In genomic region chr5:52800394-52801213, GRCh38 we compare ENCODE assay signal across 8 cellular contexts. TPM values are rescaled to one million over a fixed set of nuclear protein-coding genes. Genes with fewer than 3 reads are reported as not detected.
DNase-seq lines count a peak whose midpoint lies in the region; ATAC-seq and TF ChIP-seq lines count a peak whose summit lies in the region.

No MANE protein-coding gene starts in this region.

- peak overlapping the region; percentile 71 for H3K27ac Mint-ChIP-seq in Calu3 (ENCODE audit: unreplicated experiment)

- H3K4me1 ChIP-seq in heart right ventricle (peaks cover 0 to 94% (median 77%) of the 10 kb centered on the region in 9 donors), trophoblast cell (ENCODE audit: control insufficient read depth in 1 of 2, insufficient read depth in 2 of 2, low read length in 2 of 2) (peaks cover 3 to 11% of the 10 kb centered on the region in 2 experiments), aorta (ENCODE audit: control insufficient read depth in 1 of 2, insufficient read depth in 2 of 2, low read length in 2 of 2) (peaks cover 6% of the 10 kb centered on the region in 2 donors)

- H3K9me3 Mint-ChIP-seq in Calu3 (ENCODE audit: low read depth, unreplicated experiment): no peaks in the 10 kb centered on the region

- H3K27me3 ChIP-seq in heart right ventricle (no peaks in the 10 kb centered on the region), trophoblast cell (ENCODE audit: insufficient read depth, low read length) (no peaks in the 10 kb centered on the region), aorta (ENCODE audit: control insufficient read depth in 1 of 2, insufficient read depth in 2 of 2, low read length in 1 of 2) (no peaks in the 10 kb centered on the region)

- ATAC-seq in HG03565 (IDR thresholded peaks at IDR 0.05; ENCODE audit: unreplicated experiment) (peak; percentile 28), SK-N-SH treated with all-trans-retinoic acid at 6 μM for 48 hours (peak; percentile 75), heart right ventricle (peak; percentile 54 to 92 (median 82)), aorta (ENCODE audit: low FRiP score) (peak; percentile 87)

- TF ChIP-seq CTCF in Calu3 (IDR thresholded peaks at IDR 0.05; ENCODE audit: unreplicated experiment): no peak
- no peak for TF ChIP-seq CTCF in GM20000 (IDR thresholded peaks at IDR 0.05; ENCODE audit: extremely low read depth, missing control alignments)
- TF ChIP-seq CTCF in heart right ventricle (IDR thresholded peaks at IDR 0.05): peak in 2 of 9 donors; percentile 7 to 10

- H3K14ac ChIP-seq in trophoblast cell (ENCODE audit: low read length): peak overlapping the region; percentile 41

- 2 to 4% (median 4%) methylated on average over 31 of the region's 31 CpGs for WGBS in adipose tissue, 3 donors
- 3 to 4% methylated on average over 31 of the region's 31 CpGs for WGBS in heart right ventricle, 2 donors
- WGBS in trophoblast cell (ENCODE audit: extremely low coverage, insufficient coverage, insufficient read length): no CpG with 5 or more reads among the region's 31 CpGs
- WGBS in aorta, 2 donors: 1 to 3% methylated on average over 30 to 31 of the region's 31 CpGs

- H3K27ac ChIP-seq in adipose tissue (ENCODE audit: low read depth, low read length) (peak overlapping the region; percentile 82), heart right ventricle (peak overlapping the region; percentile 77 to 97 (median 94)), trophoblast cell (ENCODE audit: low read depth, low read length) (peak overlapping the region; percentile 83), aorta (ENCODE audit: low read depth in 1 of 2, low read length in 2 of 2) (peak overlapping the region; percentile 58 to 81)

- peak overlapping the region; percentile 77 for H3K4me3 Mint-ChIP-seq in Calu3 (ENCODE audit: low read depth, unreplicated experiment)

- H4K12ac ChIP-seq in trophoblast cell (ENCODE audit: low read depth, low read length): peak overlapping the region; percentile 38

- H4K8ac ChIP-seq in trophoblast cell (ENCODE audit: low read depth, low read length): peak overlapping the region; percentile 74

- peak overlapping the region; percentile 90 for H3K4me2 ChIP-seq in trophoblast cell (ENCODE audit: low read length)

- peaks cover 60% of the 10 kb centered on the region for H3K36me3 Mint-ChIP-seq in Calu3 (ENCODE audit: insufficient read depth, unreplicated experiment)

- H3K79me2 ChIP-seq in trophoblast cell (ENCODE audit: control insufficient read depth, insufficient read depth, low read length, poor library complexity): peaks cover 9% of the 10 kb centered on the region

- intact Hi-C loops in Calu3 (cut with micrococcal nuclease; ENCODE audit: unreplicated experiment) (loop anchor here (2.0 kb wide), 1 partner anchor 114 kb away; no protein-coding TSS in a partner anchor), heart right ventricle (cut with DNase I) (loop anchor here in 3 of 10 donors (2.0 to 10.0 kb wide), 4 partner anchors 40 to 304 kb away; partner anchors contain the start of gene MOCS2 (in 1 of the 3)), aorta (cut with DNase I) (loop anchor here (5.0 to 10.0 kb wide), 2 partner anchors 37 to 94 kb away; no protein-coding TSS in a partner anchor)

- H3K23ac ChIP-seq in trophoblast cell (ENCODE audit: low read length): no peak overlapping the region

- H3K9me3 ChIP-seq in heart right ventricle (no peaks in the 10 kb centered on the region), trophoblast cell (ENCODE audit: insufficient read depth, low read depth, low read length) (no peaks in the 10 kb centered on the region), aorta (ENCODE audit: control insufficient read depth, low read length) (no peaks in the 10 kb centered on the region)

- H3K36me3 ChIP-seq in heart right ventricle: peaks cover 0 to 44% (median 0%) of the 10 kb centered on the region in 9 donors
- peaks cover 3 to 4% of the 10 kb centered on the region in 2 experiments for H3K36me3 ChIP-seq in trophoblast cell (ENCODE audit: control insufficient read depth in 1 of 2, insufficient read depth in 2 of 2, low read length in 2 of 2)
- peaks cover 0 to 2% of the 10 kb centered on the region in 2 donors for H3K36me3 ChIP-seq in aorta (ENCODE audit: control insufficient read depth in 1 of 2, insufficient read depth in 2 of 2, low read length in 1 of 2)

- H3K9ac ChIP-seq in trophoblast cell (ENCODE audit: low read length): peak overlapping the region; percentile 62

- H2BK12ac ChIP-seq in trophoblast cell (ENCODE audit: low read length): no peak overlapping the region

- H3K79me1 ChIP-seq in trophoblast cell (ENCODE audit: low read length): peaks cover 17% of the 10 kb centered on the region

- peak overlapping the region; percentile 31 for H2AFZ ChIP-seq in trophoblast cell (ENCODE audit: insufficient read depth, low read length, poor library complexity)

- H3K4ac ChIP-seq in trophoblast cell (ENCODE audit: low read depth, low read length): peak overlapping the region; percentile 35

- TSS peak; percentile 44 for BruUV-seq in Calu3 (replicated peaks; lab: Mats Ljungman, UMichigan)

- CTCF ChIA-PET in Calu3 (lab: Charles Lee): interaction anchor here (0.5 to 1.6 kb wide), 6 partner anchors 9 to 115 kb away, joined by 3 to 8 read pairs (median 4); partner anchors contain the start of genes ITGA1 and PELO

- peak; percentile 64 for DNase-seq in Calu3
- DNase-seq in GM20000 (ENCODE audit: low spot score): peak; percentile 15
- peak; percentile 55 to 65 for DNase-seq in heart right ventricle
- peak; percentile 82 to 88 for DNase-seq in trophoblast cell
- peak; percentile 81 to 91 for DNase-seq in aorta

- H3K18ac ChIP-seq in trophoblast cell (ENCODE audit: low read length): peak overlapping the region; percentile 35

- peak overlapping the region; percentile 18 for H2AK5ac ChIP-seq in trophoblast cell (ENCODE audit: low read length)

- H4K91ac ChIP-seq in trophoblast cell (ENCODE audit: low read depth, low read length): peak overlapping the region; percentile 80

- peak overlapping the region; percentile 34 for H2BK120ac ChIP-seq in trophoblast cell (ENCODE audit: insufficient read depth, low read length, poor library complexity)

- H3K27me3 Mint-ChIP-seq in Calu3 (ENCODE audit: unreplicated experiment): no peaks in the 10 kb centered on the region

- peaks cover 40% of the 10 kb centered on the region for H3K4me1 Mint-ChIP-seq in Calu3 (ENCODE audit: low read depth, unreplicated experiment)

- H2BK5ac ChIP-seq in trophoblast cell (ENCODE audit: low read depth, low read length, poor library complexity): peak overlapping the region; percentile 10

- H3K4me3 ChIP-seq in heart right ventricle: peak overlapping the region; percentile 56 to 80 (median 68)
- H3K4me3 ChIP-seq in trophoblast cell (ENCODE audit: low read depth, low read length): peak overlapping the region; percentile 82
- H3K4me3 ChIP-seq in aorta (ENCODE audit: low read length in 2 of 2): peak overlapping the region; percentile 55 to 90

TF ChIP-seq in SK-N-SH treated with all-trans-retinoic acid at 6 μM for 48 hours, 23 proteins besides CTCF, POLR2A, EP300 and RAD21:
- no peak for TF ChIP-seq ZNF70 (CRISPR knock-in tag; IDR thresholded peaks at IDR 0.05)
- TF ChIP-seq TCF4 (CRISPR knock-in tag; IDR thresholded peaks at IDR 0.05; ENCODE audit: borderline replicate concordance): no peak
- no peak for TF ChIP-seq OSR1 (CRISPR knock-in tag; IDR thresholded peaks at IDR 0.05)
- no peak for TF ChIP-seq ESRRG (CRISPR knock-in tag; IDR thresholded peaks at IDR 0.05)
- no peak for TF ChIP-seq CSRNP3 (CRISPR knock-in tag; IDR thresholded peaks at IDR 0.05)
- 0 out of 2 replicates have a peak, but pooled peaks have one; percentile 34 for TF ChIP-seq SNAI2 (CRISPR knock-in tag; IDR thresholded peaks at IDR 0.05)

RNA-seq across cellular contexts. Expression of gene ITGA1, which starts 12.9 kb away (rescaled TPM):
- total RNA-seq in Calu3 (2022) (18.9 and 20.2 TPM in 2 replicates), heart right ventricle (10 to 100 TPM; 17.7 to 48.2 (median 25.4) TPM), aorta (100 to 1,000 TPM; 132 to 152 TPM)
- polyA plus RNA-seq in adipose tissue (10 to 100 TPM in 1 of 3 donors, 1 to 10 TPM in 2; 2.4 to 19.6 (median 6.7) TPM), heart right ventricle (10 to 100 TPM in 1 of 2 donors, 1 to 10 TPM in 1; 7.7 to 11.6 TPM), aorta (10 to 100 TPM; 17.8 to 65.0 TPM)
- polyA plus RNA-seq in trophoblast cell (2013): 15.9 and 16.7 TPM in 2 replicates

RNA-seq across cellular contexts. Expression of gene PELO, which starts 12.9 kb away (rescaled TPM):
- total RNA-seq in Calu3 (2022) (24.6 and 26.4 TPM in 2 replicates), heart right ventricle (10 to 100 TPM; 14.7 to 28.1 (median 22.2) TPM), aorta (10 to 100 TPM; 49.6 to 52.4 TPM)
- polyA plus RNA-seq in adipose tissue (10 to 100 TPM in 1 of 3 donors, 1 to 10 TPM in 2; 4.8 to 34.6 (median 5.2) TPM), heart right ventricle (10 to 100 TPM in 1 of 2 donors, 1 to 10 TPM in 1; 4.7 to 15.5 TPM), aorta (10 to 100 TPM; 11.0 to 30.2 TPM)
- 23.4 and 25.1 TPM in 2 replicates for polyA plus RNA-seq in trophoblast cell (2013)

Comparison
In these comparisons a context has a peak if more than half of its experiments do, and no peak if none do; other contexts are left out.
1. Peak in every context shown above with its lines: DNase-seq, ATAC-seq, H3K4me3 ChIP-seq and H3K27ac ChIP-seq.
2. DNase-seq: peak in every context shown above with its lines; median percentile 86 in aorta; 85 in trophoblast cell; 64 in Calu3; 60 in heart right ventricle; 15 in GM20000.
3. ATAC-seq: peak in every context shown above with its lines; median percentile 87 in aorta; 82 in heart right ventricle; 75 in SK-N-SH treated with all-trans-retinoic acid at 6 μM for 48 hours; 28 in HG03565.